In the genomic region with DNA sequence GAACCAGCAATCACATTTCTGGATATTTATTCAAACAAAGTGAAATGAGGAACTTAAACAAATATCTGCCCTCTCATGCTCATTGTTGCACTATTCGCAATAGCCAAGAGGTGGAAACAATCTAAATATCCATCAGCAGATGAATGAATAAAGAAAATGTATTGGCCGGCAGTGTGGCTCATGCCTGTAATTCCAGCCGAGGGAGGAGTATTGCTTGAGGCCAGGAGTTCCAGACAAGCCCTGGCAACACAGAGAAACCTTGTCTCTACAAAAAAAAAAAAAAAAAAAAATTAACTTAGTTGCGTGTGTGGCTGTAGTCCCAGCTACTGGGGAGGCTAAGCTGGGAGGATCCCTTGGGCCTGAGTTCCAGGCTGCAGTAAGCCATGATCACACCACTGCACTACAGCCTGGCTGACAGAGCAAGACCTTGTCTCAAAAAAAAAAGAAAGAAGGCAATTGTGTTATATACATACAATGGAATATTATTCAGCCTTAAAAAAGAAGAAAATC, we compare ENCODE assay signal across 28 cellular contexts.
"Had no signal": no experiment of that assay in that cellular context is flagged by ENCODE, and none has a peak within 500 bp of the region (broad histone marks: within the 10 kb centered on the region; RNA-seq: fewer than 3 reads in every experiment).

No MANE protein-coding gene starts in this region.

- H3K9me3 Mint-ChIP-seq: stimulated activated effector memory CD8-positive, alpha-beta T cell treated with anti-CD3 and anti-CD28 coated beads, Interleukin-12 subunit alpha, Interleukin-12 subunit beta, amount 100 ng/mL, for 72 hours had no signal

- H3K4me3 Mint-ChIP-seq: activated CD4-positive, alpha-beta memory T cell treated with anti-CD3 and anti-CD28 coated beads for 36 hours; activated CD4-positive, alpha-beta T cell treated with anti-CD3 and anti-CD28 coated beads, Interleukin-2, amount 10 ng/mL, durations not matched to agents 24 days and 14 days; activated T-cell treated with anti-CD3 and anti-CD28 coated beads, Interleukin-2, amount 50 U/mL, for 24 hours; mesothelial cell of epicardium; nephron progenitor cell; stimulated activated effector memory CD8-positive, alpha-beta T cell treated with anti-CD3 and anti-CD28 coated beads, Interleukin-12 subunit alpha, Interleukin-12 subunit beta, amount 100 ng/mL, for 72 hours; stimulated activated naive CD8-positive, alpha-beta T cell treated with anti-CD3 and anti-CD28 coated beads, Interleukin-15, amount 100 ng/mL, for 72 hours had no signal

- FAIRE-seq: endothelial cell of umbilical vein, frontal cortex, kidney had no signal

- H3K27ac Mint-ChIP-seq: activated CD4-positive, alpha-beta memory T cell treated with anti-CD3 and anti-CD28 coated beads for 36 hours; activated CD4-positive, alpha-beta T cell treated with anti-CD3 and anti-CD28 coated beads, Interleukin-2, amount 10 ng/mL, durations not matched to agents 24 days and 14 days; activated T-cell treated with anti-CD3 and anti-CD28 coated beads, Interleukin-2, amount 50 U/mL, for 24 hours; mesothelial cell of epicardium; naive B cell; nephron progenitor cell; progenitor cell of endocrine pancreas; stimulated activated effector memory CD8-positive, alpha-beta T cell treated with anti-CD3 and anti-CD28 coated beads, Interleukin-12 subunit alpha, Interleukin-12 subunit beta, amount 100 ng/mL, for 72 hours; stimulated activated naive CD8-positive, alpha-beta T cell treated with anti-CD3 and anti-CD28 coated beads, Interleukin-15, amount 100 ng/mL, for 72 hours had no signal

- H3K27ac ChIP-seq: cardiac muscle cell, coronary artery, esophagus muscularis mucosa, neutrophil, ovary, right lobe of liver, upper lobe of right lung had no signal

- DNase-seq: activated CD4-positive, alpha-beta memory T cell treated with anti-CD3 and anti-CD28 coated beads for 36 hours; activated CD4-positive, alpha-beta T cell treated with anti-CD3 and anti-CD28 coated beads, Interleukin-2, amount 10 ng/mL, durations not matched to agents 24 days and 14 days; activated CD4-positive, CD25-positive, alpha-beta regulatory T cell treated with anti-CD3 and anti-CD28 coated beads, Interleukin-2, amount 50 U/mL, for 72 hours; activated CD8-positive, alpha-beta memory T cell treated with anti-CD3 and anti-CD28 coated beads, Interleukin-2, amount 50 U/mL, for 48 hours; activated gamma-delta T cell treated with Interleukin-2 at 50 U/mL for 16 hours; activated naive CD4-positive, alpha-beta T cell treated with anti-CD3 and anti-CD28 coated beads, Interleukin-2, amount 50 U/mL, for 16 hours; activated T-cell treated with anti-CD3 and anti-CD28 coated beads, Interleukin-2, amount 50 U/mL, for 24 hours; cerebellar nuclear complex; kidney; left colon; naive B cell; nephron progenitor cell; ovary; right lobe of liver; stimulated activated CD4-positive, alpha-beta T cell treated with anti-CD3 and anti-CD28 coated beads, Interleukin-4, amount 100 ng/mL, for 24 hours; stimulated activated naive CD8-positive, alpha-beta T cell treated with anti-CD3 and anti-CD28 coated beads, Interleukin-15, amount 100 ng/mL, for 72 hours; substantia nigra; T-helper 2 cell; upper lobe of right lung had no signal

- H3K27me3 Mint-ChIP-seq: activated CD4-positive, alpha-beta memory T cell treated with anti-CD3 and anti-CD28 coated beads for 36 hours; activated CD4-positive, alpha-beta T cell treated with anti-CD3 and anti-CD28 coated beads, Interleukin-2, amount 10 ng/mL, durations not matched to agents 24 days and 14 days; activated T-cell treated with anti-CD3 and anti-CD28 coated beads, Interleukin-2, amount 50 U/mL, for 24 hours; naive B cell; progenitor cell of endocrine pancreas; stimulated activated naive CD8-positive, alpha-beta T cell treated with anti-CD3 and anti-CD28 coated beads, Interleukin-15, amount 100 ng/mL, for 72 hours had no signal

- H3K27me3 ChIP-seq: cardiac muscle cell, esophagus muscularis mucosa, neutrophil, ovary, right lobe of liver, upper lobe of right lung had no signal

- H3K4me3 ChIP-seq: cardiac muscle cell, coronary artery, esophagus muscularis mucosa, ovary, right lobe of liver, upper lobe of right lung had no signal

- H3K4me1 Mint-ChIP-seq: activated CD4-positive, alpha-beta T cell treated with anti-CD3 and anti-CD28 coated beads, Interleukin-2, amount 10 ng/mL, durations not matched to agents 24 days and 14 days; mesothelial cell of epicardium; naive B cell; nephron progenitor cell; stimulated activated effector memory CD8-positive, alpha-beta T cell treated with anti-CD3 and anti-CD28 coated beads, Interleukin-12 subunit alpha, Interleukin-12 subunit beta, amount 100 ng/mL, for 72 hours; stimulated activated naive CD8-positive, alpha-beta T cell treated with anti-CD3 and anti-CD28 coated beads, Interleukin-15, amount 100 ng/mL, for 72 hours had no signal

- H3K4me1 ChIP-seq: esophagus muscularis mucosa, right lobe of liver, upper lobe of right lung had no signal

- H3K9me3 ChIP-seq: esophagus muscularis mucosa, neutrophil, ovary, right lobe of liver, upper lobe of right lung had no signal

- H3K36me3 ChIP-seq: neutrophil, ovary, right lobe of liver, upper lobe of right lung had no signal
